ENCODE assay signal across 8 cellular contexts in genomic region chr7:30478349-30479228, GRCh38. TPM values are rescaled to one million over a fixed set of nuclear protein-coding genes. Genes with fewer than 3 reads are reported as not detected.
A peak's percentile ranks its signal among the peaks of the same experiment; 100 is the strongest.
DNase-seq lines count a peak whose midpoint lies in the region; ATAC-seq, FAIRE-seq and TF ChIP-seq lines count a peak whose summit lies in the region.

Gene NOD1 (minus strand): TSS chr7:30478784. CDS start chr7:30456921, 21,863 bp downstream.

- peak within 1 kb of the TSS; percentile 99 for H3K4me2 ChIP-seq in DND-41 (ENCODE audit: insufficient read depth, low read length)

- H4K20me1 ChIP-seq in DND-41 (ENCODE audit: insufficient read depth, low read length): no peaks in the 10 kb centered on the region

- no peaks in the 10 kb centered on the region for H3K27me3 ChIP-seq in DND-41 (ENCODE audit: insufficient read depth, low read length, poor library complexity)
- H3K27me3 ChIP-seq in SJSA1 (replicated peaks): no peaks in the 10 kb centered on the region
- H3K27me3 ChIP-seq in neutrophil: no peaks in the 10 kb centered on the region

- peak within 1 kb of the TSS; percentile 94 for H3K27ac ChIP-seq in DND-41 (ENCODE audit: low read length)
- H3K27ac ChIP-seq in SJSA1: peak within 1 kb of the TSS; percentile 55
- peak within 1 kb of the TSS; percentile 83 for H3K27ac ChIP-seq in neutrophil

- no peak for FAIRE-seq in frontal cortex (lab: Jason Lieb, UNC)

- peaks cover 48% of the 10 kb centered on the region for H3K79me2 ChIP-seq in DND-41 (ENCODE audit: insufficient read depth, low read length)

- DNase-seq in DND-41 (peak; percentile 79), KG1 (lab: John Stamatoyannopoulos, UW) (peak; percentile 95), SJSA1 (ENCODE audit: low read depth in 1 of 2, low spot score in 2 of 2) (peak; percentile 72 to 86), frontal cortex (ENCODE audit: low spot score in 2 of 2) (peak; percentile 68 to 73)
- peak; percentile 73 for DNase-seq in activated naive CD4-positive, alpha-beta T cell treated with Interleukin-2 at 50 U/mL for 16 hours

- H3K4me1 ChIP-seq in DND-41 (ENCODE audit: insufficient read depth, low read length): peaks cover 41% of the 10 kb centered on the region
- peaks cover 13% of the 10 kb centered on the region for H3K4me1 ChIP-seq in SJSA1 (replicated peaks)
- H3K4me1 ChIP-seq in neutrophil (ENCODE audit: control insufficient read depth in 1 of 2, insufficient read depth in 1 of 2, low read depth in 1 of 2, low read length in 1 of 2): peaks cover 17 to 21% of the 10 kb centered on the region in 2 experiments

- H3K4me3 ChIP-seq in DND-41 (ENCODE audit: low read depth in 1 of 2, low read length in 2 of 2) (peak within 1 kb of the TSS; percentile 67 to 80), SJSA1 (peak within 1 kb of the TSS; percentile 62), neutrophil (ENCODE audit: low read depth in 1 of 2, low read length in 1 of 2) (peak within 1 kb of the TSS; percentile 88)

- H3K9me3 ChIP-seq in DND-41 (ENCODE audit: insufficient read depth, low read length, severe bottlenecking): no peaks in the 10 kb centered on the region
- H3K9me3 ChIP-seq in SJSA1 (replicated peaks): no peaks in the 10 kb centered on the region
- H3K9me3 ChIP-seq in neutrophil: no peaks in the 10 kb centered on the region

- H2AFZ ChIP-seq in DND-41 (ENCODE audit: low read depth, low read length): peak within 1 kb of the TSS; percentile 92

- H3K36me3 ChIP-seq in DND-41 (ENCODE audit: insufficient read depth, low read length) (peaks cover 11% of the 10 kb centered on the region), SJSA1 (no peaks in the 10 kb centered on the region), neutrophil (no peaks in the 10 kb centered on the region)

- TF ChIP-seq CTCF in DND-41 (IDR thresholded peaks at IDR 0.05; ENCODE audit: borderline replicate concordance, extremely low read depth, low read length, poor library complexity, severe bottlenecking) (no peak), neutrophil (IDR thresholded peaks at IDR 0.05) (no peak), subcutaneous adipose tissue (IDR thresholded peaks at IDR 0.05; ENCODE audit: low read depth) (no peak)

- ATAC-seq in DND-41 (ENCODE audit: insufficient read depth, low read depth): peak; percentile 89
- ATAC-seq in GM21717 (IDR thresholded peaks at IDR 0.05; ENCODE audit: unreplicated experiment): peak; percentile 92

- H3K9ac ChIP-seq in DND-41 (ENCODE audit: low read depth, low read length): peak within 1 kb of the TSS; percentile 93

RNA-seq across cellular contexts. Expression of gene NOD1, which starts in this region (rescaled TPM):
- 4.2 and 6.2 TPM in 2 replicates for total RNA-seq in SJSA1 (2014; rRNA removed; shearing (Covaris generic))
- total RNA-seq in frontal cortex: 0.82 TPM
- total RNA-seq in subcutaneous adipose tissue: 10 to 100 TPM; 17.6 to 36.5 (median 23.0) TPM

Comparison
In these comparisons a context has a peak if more than half of its experiments do, and no peak if none do; other contexts are left out.
1. Peak in every context shown above with its lines: DNase-seq, ATAC-seq, H3K4me3 ChIP-seq and H3K27ac ChIP-seq.
2. Peak in DNase-seq in frontal cortex; RNA of the gene not detected or under 1 TPM.